ENCODE assay signal across 27 cellular contexts in the genomic region with DNA sequence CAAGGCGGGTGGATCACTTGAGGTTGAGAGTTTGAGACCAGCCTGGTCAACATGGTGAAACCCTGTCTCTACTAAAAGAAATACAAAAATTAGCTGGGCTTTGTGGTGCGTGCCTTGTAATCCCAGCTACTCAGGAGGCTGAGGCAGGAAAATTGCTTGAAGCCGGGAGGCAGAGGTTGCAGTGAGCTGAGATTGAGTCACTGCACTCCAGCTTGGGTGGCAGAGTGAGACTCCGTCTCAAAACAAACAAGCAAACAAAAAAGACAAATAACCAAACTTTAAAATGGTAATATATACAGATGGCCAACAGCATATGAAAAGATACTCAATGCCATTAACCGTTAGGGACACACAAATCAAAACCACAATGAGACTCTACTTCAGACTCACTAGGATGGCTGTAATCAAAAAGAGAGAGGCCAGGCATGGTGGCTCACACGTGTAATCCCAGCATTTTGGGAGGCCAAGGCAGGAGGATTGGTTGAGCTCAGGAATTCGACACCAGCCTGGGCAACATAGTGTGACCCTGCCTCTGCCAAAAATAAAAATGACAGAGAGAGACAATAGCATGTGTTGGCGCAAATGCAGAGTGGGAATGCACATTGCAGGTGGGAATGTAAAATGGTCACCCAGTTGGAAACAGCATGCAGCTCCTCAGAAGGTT. TPM values are rescaled to one million over a fixed set of nuclear protein-coding genes. Genes with fewer than 3 reads are reported as not detected.
A peak's percentile ranks its signal among the peaks of the same experiment; 100 is the strongest.
DNase-seq lines count a peak whose midpoint lies in the region; ATAC-seq, FAIRE-seq and TF ChIP-seq lines count a peak whose summit lies in the region.
"Had no signal": no experiment of that assay in that cellular context is flagged by ENCODE, and none has a peak within 500 bp of the region (broad histone marks: within the 10 kb centered on the region; RNA-seq: fewer than 3 reads in every experiment).

No MANE protein-coding gene starts in this region.

- POLR2A ChIA-PET in activated CD8-positive, alpha-beta T cell treated with anti-CD3 and anti-CD28 coated beads, Interleukin-2, amount 10 ng/mL, durations not matched to agents 7 days and 5 days (lab: Charles Lee): no interaction called here

- H3K27ac Mint-ChIP-seq in astrocyte (ENCODE audit: unreplicated experiment): no peak overlapping the region
- peak overlapping the region; percentile 37 for H3K27ac Mint-ChIP-seq in neural progenitor cell
- peak overlapping the region; percentile 28 for H3K27ac Mint-ChIP-seq in stimulated activated naive B cell treated with anti-CD40 and anti-IgM and Interleukin-4, amounts not matched to agents 10 μg/mL and 1 μg/mL and 100 μg/mL, for 72 hours
- H3K27ac Mint-ChIP-seq in activated CD8-positive, alpha-beta T cell treated with anti-CD3 and anti-CD28 coated beads, Interleukin-2, amount 10 ng/mL, durations not matched to agents 7 days and 5 days: no peak overlapping the region
- H3K27ac Mint-ChIP-seq: H9, HFFc6 had no signal

- H3K36me3 Mint-ChIP-seq in astrocyte (ENCODE audit: low read depth, unreplicated experiment) (peaks cover 3% of the 10 kb centered on the region), neural progenitor cell (peaks cover 8% of the 10 kb centered on the region)
- H3K36me3 Mint-ChIP-seq in stimulated activated naive B cell treated with anti-CD40 and anti-IgM and Interleukin-4, amounts not matched to agents 10 μg/mL and 1 μg/mL and 100 μg/mL, for 72 hours: peaks cover 13 to 25% of the 10 kb centered on the region in 2 donors
- no peaks in the 10 kb centered on the region for H3K36me3 Mint-ChIP-seq in activated CD8-positive, alpha-beta T cell treated with anti-CD3 and anti-CD28 coated beads, Interleukin-2, amount 10 ng/mL, durations not matched to agents 7 days and 5 days (ENCODE audit: low read depth)

- ATAC-seq in stimulated activated naive B cell treated with anti-CD40 and anti-IgM and Interleukin-4, amounts not matched to agents 10 μg/mL and 1 μg/mL and 100 μg/mL, for 72 hours (replicated peaks): no peak
- ATAC-seq in gastroesophageal sphincter: no peak
- no peak for ATAC-seq in activated CD8-positive, alpha-beta T cell treated with anti-CD3 and anti-CD28 coated beads, Interleukin-2, amount 10 ng/mL, durations not matched to agents 7 days and 5 days
- ATAC-seq: A549, GM12878, GM23338, HCT116 had no signal

- no peak for TF ChIP-seq EP300 in gastroesophageal sphincter (IDR thresholded peaks at IDR 0.05)

- H3K4me3 ChIP-seq in SJSA1: no peak overlapping the region
- no peak overlapping the region for H3K4me3 ChIP-seq in astrocyte (ENCODE audit: insufficient read depth, low read depth, low read length)
- no peak overlapping the region for H3K4me3 ChIP-seq in neural progenitor cell
- H3K4me3 ChIP-seq in gastroesophageal sphincter: no peak overlapping the region
- H3K4me3 ChIP-seq: A549; BLaER1 treated with 17β-estradiol and CSF1 and Interleukin-3, amounts not matched to agents 10 nM and 100 nM; GM12878; GM23338 had no signal

- H4K20me1 ChIP-seq in astrocyte (ENCODE audit: insufficient read depth, low read length) (peaks cover 31% of the 10 kb centered on the region), neural progenitor cell (ENCODE audit: low read depth) (peaks cover 15% of the 10 kb centered on the region)

- CTCF ChIA-PET in activated CD8-positive, alpha-beta T cell treated with anti-CD3 and anti-CD28 coated beads, Interleukin-2, amount 10 ng/mL, durations not matched to agents 7 days and 5 days (lab: Charles Lee): interaction anchor here (0.6 to 0.7 kb wide), 2 partner anchors 9 to 21 kb away, joined by 3 read pairs; no protein-coding TSS in a partner anchor

- DNase-seq in SJSA1 (ENCODE audit: low read depth in 1 of 2, low spot score in 2 of 2) (peak; percentile 82 to 84), astrocyte (ENCODE audit: low read depth) (no peak), neural progenitor cell (ENCODE audit: low spot score) (no peak), SIG-M5 treated with dmso at 0.1 percent for 504 hours (lab: John Stamatoyannopoulos, UW; ENCODE audit: unreplicated experiment) (no peak)
- no peak for DNase-seq in stimulated activated naive B cell treated with anti-CD40 and anti-IgM and Interleukin-4, amounts not matched to agents 10 μg/mL and 1 μg/mL and 100 μg/mL, for 72 hours
- DNase-seq in activated CD8-positive, alpha-beta T cell treated with anti-CD3 and anti-CD28 coated beads, Interleukin-2, amount 10 ng/mL, durations not matched to agents 7 days and 5 days: no peak
- DNase-seq: 8988T; ACHN; AML-193; BE2C; CD4-positive, alpha-beta T cell; CD8-positive, alpha-beta memory T cell; DMS 273 treated with DMSO at 0.1 percent for 48 hours; DMS79; EL; GDM1; H9; HFFc6 had no signal

- TF ChIP-seq CTCF in astrocyte (IDR thresholded peaks at IDR 0.05; ENCODE audit: insufficient read depth, low read depth, low read length): no peak
- TF ChIP-seq CTCF in neural progenitor cell (IDR thresholded peaks at IDR 0.05): no peak
- no peak for TF ChIP-seq CTCF in gastroesophageal sphincter (IDR thresholded peaks at IDR 0.05)

- no peak overlapping the region for H2AFZ ChIP-seq in astrocyte (ENCODE audit: low read depth, low read length)
- no peak overlapping the region for H2AFZ ChIP-seq in neural progenitor cell (replicated peaks)
- H2AFZ ChIP-seq: GM23338 had no signal

- H3K9ac ChIP-seq in astrocyte (ENCODE audit: low read length): no peak overlapping the region
- H3K9ac ChIP-seq in neural progenitor cell: no peak overlapping the region
- H3K9ac ChIP-seq: BLaER1 treated with 17β-estradiol and CSF1 and Interleukin-3, amounts not matched to agents 10 nM and 100 nM had no signal

- H3K36me3 ChIP-seq in SJSA1 (no peaks in the 10 kb centered on the region), astrocyte (ENCODE audit: insufficient read depth, low read length) (no peaks in the 10 kb centered on the region), neural progenitor cell (no peaks in the 10 kb centered on the region), gastroesophageal sphincter (peaks cover 0 to 19% of the 10 kb centered on the region in 2 donors)

- H3K9me3 ChIP-seq in SJSA1 (replicated peaks) (no peaks in the 10 kb centered on the region), astrocyte (ENCODE audit: insufficient read depth, low read depth, low read length) (no peaks in the 10 kb centered on the region), neural progenitor cell (ENCODE audit: low read depth) (no peaks in the 10 kb centered on the region), gastroesophageal sphincter (no peaks in the 10 kb centered on the region)
- H3K9me3 ChIP-seq: A549; BE2C; BLaER1 treated with 17β-estradiol and CSF1 and Interleukin-3, amounts not matched to agents 10 nM and 100 nM had no signal

- no peaks in the 10 kb centered on the region for H3K27me3 Mint-ChIP-seq in astrocyte (ENCODE audit: low read depth, unreplicated experiment)
- H3K27me3 Mint-ChIP-seq in neural progenitor cell (ENCODE audit: insufficient read depth, low read depth): peaks cover 7% of the 10 kb centered on the region
- H3K27me3 Mint-ChIP-seq in stimulated activated naive B cell treated with anti-CD40 and anti-IgM and Interleukin-4, amounts not matched to agents 10 μg/mL and 1 μg/mL and 100 μg/mL, for 72 hours: no peaks in the 10 kb centered on the region
- H3K27me3 Mint-ChIP-seq in activated CD8-positive, alpha-beta T cell treated with anti-CD3 and anti-CD28 coated beads, Interleukin-2, amount 10 ng/mL, durations not matched to agents 7 days and 5 days (ENCODE audit: low read depth): no peaks in the 10 kb centered on the region
- H3K27me3 Mint-ChIP-seq: CD4-positive, alpha-beta T cell; CD8-positive, alpha-beta memory T cell had no signal

- H3F3A ChIP-seq in neural progenitor cell (ENCODE audit: low read depth): no peaks in the 10 kb centered on the region

- H3K9me3 Mint-ChIP-seq in astrocyte (ENCODE audit: unreplicated experiment) (no peaks in the 10 kb centered on the region), neural progenitor cell (no peaks in the 10 kb centered on the region)
- H3K9me3 Mint-ChIP-seq in stimulated activated naive B cell treated with anti-CD40 and anti-IgM and Interleukin-4, amounts not matched to agents 10 μg/mL and 1 μg/mL and 100 μg/mL, for 72 hours: no peaks in the 10 kb centered on the region
- no peaks in the 10 kb centered on the region for H3K9me3 Mint-ChIP-seq in activated CD8-positive, alpha-beta T cell treated with anti-CD3 and anti-CD28 coated beads, Interleukin-2, amount 10 ng/mL, durations not matched to agents 7 days and 5 days (ENCODE audit: insufficient read depth)
- H3K9me3 Mint-ChIP-seq: CD14-positive monocyte; CD4-positive, alpha-beta T cell; CD8-positive, alpha-beta memory T cell; GM23338; H9; HFFc6 had no signal

- H3K4me2 ChIP-seq in astrocyte (ENCODE audit: low read length) (no peak overlapping the region), neural progenitor cell (no peak overlapping the region)
- H3K4me2 ChIP-seq: A549; BLaER1 treated with 17β-estradiol and CSF1 and Interleukin-3, amounts not matched to agents 10 nM and 100 nM; GM23338 had no signal

- TF ChIP-seq POLR2A in gastroesophageal sphincter (IDR thresholded peaks at IDR 0.05): no peak

- peaks cover 40% of the 10 kb centered on the region for H3K4me1 ChIP-seq in SJSA1 (replicated peaks)
- H3K4me1 ChIP-seq in astrocyte (ENCODE audit: insufficient read depth, low read length): no peaks in the 10 kb centered on the region
- H3K4me1 ChIP-seq in neural progenitor cell: peaks cover 22% of the 10 kb centered on the region
- peaks cover 0 to 27% (median 16%) of the 10 kb centered on the region in 3 donors for H3K4me1 ChIP-seq in gastroesophageal sphincter
- H3K4me1 ChIP-seq: A549, BE2C had no signal

- H3K79me2 ChIP-seq in astrocyte (ENCODE audit: insufficient read depth, low read length) (peaks cover 2% of the 10 kb centered on the region), neural progenitor cell (ENCODE audit: low read depth) (no peaks in the 10 kb centered on the region)

- no peak for FAIRE-seq in astrocyte (lab: Jason Lieb, UNC)
- FAIRE-seq: A549, D721Med, GM12878, GM19239 had no signal

- H3K27me3 ChIP-seq in SJSA1 (replicated peaks) (no peaks in the 10 kb centered on the region), astrocyte (ENCODE audit: insufficient read depth, low read length) (no peaks in the 10 kb centered on the region), neural progenitor cell (no peaks in the 10 kb centered on the region), gastroesophageal sphincter (no peaks in the 10 kb centered on the region)
- H3K27me3 ChIP-seq: BE2C; BLaER1 treated with 17β-estradiol and CSF1 and Interleukin-3, amounts not matched to agents 10 nM and 100 nM had no signal

- H3K4me1 Mint-ChIP-seq in astrocyte (ENCODE audit: low read depth, unreplicated experiment): peaks cover 12% of the 10 kb centered on the region
- H3K4me1 Mint-ChIP-seq in neural progenitor cell: peaks cover 31% of the 10 kb centered on the region
- peaks cover 14 to 18% of the 10 kb centered on the region in 2 donors for H3K4me1 Mint-ChIP-seq in stimulated activated naive B cell treated with anti-CD40 and anti-IgM and Interleukin-4, amounts not matched to agents 10 μg/mL and 1 μg/mL and 100 μg/mL, for 72 hours
- H3K4me1 Mint-ChIP-seq in activated CD8-positive, alpha-beta T cell treated with anti-CD3 and anti-CD28 coated beads, Interleukin-2, amount 10 ng/mL, durations not matched to agents 7 days and 5 days (ENCODE audit: low read depth): no peaks in the 10 kb centered on the region

- H3K4me3 Mint-ChIP-seq in astrocyte (ENCODE audit: unreplicated experiment): peak overlapping the region; percentile 6
- no peak overlapping the region for H3K4me3 Mint-ChIP-seq in neural progenitor cell
- no peak overlapping the region for H3K4me3 Mint-ChIP-seq in stimulated activated naive B cell treated with anti-CD40 and anti-IgM and Interleukin-4, amounts not matched to agents 10 μg/mL and 1 μg/mL and 100 μg/mL, for 72 hours
- no peak overlapping the region for H3K4me3 Mint-ChIP-seq in activated CD8-positive, alpha-beta T cell treated with anti-CD3 and anti-CD28 coated beads, Interleukin-2, amount 10 ng/mL, durations not matched to agents 7 days and 5 days
- H3K4me3 Mint-ChIP-seq: CD14-positive monocyte; CD4-positive, alpha-beta T cell; CD8-positive, alpha-beta memory T cell; GM23338; H9; HFFc6 had no signal

- 87 to 93% methylated on average over 4 to 7 of the region's 8 CpGs for WGBS in gastroesophageal sphincter (ENCODE audit: low coverage in 1 of 2), 2 donors

- H3K27ac ChIP-seq in SJSA1 (peak overlapping the region; percentile 56), astrocyte (ENCODE audit: low read depth, low read length) (no peak overlapping the region), neural progenitor cell (no peak overlapping the region), gastroesophageal sphincter (no peak overlapping the region)
- H3K27ac ChIP-seq: A549; BLaER1 treated with 17β-estradiol and CSF1 and Interleukin-3, amounts not matched to agents 10 nM and 100 nM had no signal

RNA-seq across cellular contexts. Expression of a gene that starts 21.3 kb away (rescaled TPM):
- total RNA-seq in SJSA1 (2014; rRNA removed; shearing (Covaris generic)): not detected in 2 replicates
- not detected in 2 replicates for total RNA-seq in astrocyte
- total RNA-seq in neural progenitor cell (ENCODE audit: low replicate concordance): 0.12 TPM in 1 of 2 replicates, not detected in the other
- total RNA-seq in gastroesophageal sphincter: 1 to 10 TPM in 1 of 4 donors, under 1 TPM in 1, not detected in 2; 0.27 to 1.2 TPM
- under 1 TPM; 0.42 to 0.57 TPM for total RNA-seq in activated CD8-positive, alpha-beta T cell treated with anti-CD3 and anti-CD28 coated beads, Interleukin-2, amount 10 ng/mL, durations not matched to agents 7 days and 5 days
- total RNA-seq: HFFc6 had no signal

RNA-seq across cellular contexts. Expression of a gene that starts 21.9 kb away (rescaled TPM):
- total RNA-seq in SJSA1 (2014; rRNA removed; shearing (Covaris generic)): 20.2 and 20.6 TPM in 2 replicates
- total RNA-seq in astrocyte (10.6 and 12.1 TPM in 2 replicates), neural progenitor cell (ENCODE audit: low replicate concordance) (5.3 and 16.4 TPM in 2 replicates), gastroesophageal sphincter (10 to 100 TPM; 20.3 to 45.1 (median 35.3) TPM)
- total RNA-seq in activated CD8-positive, alpha-beta T cell treated with anti-CD3 and anti-CD28 coated beads, Interleukin-2, amount 10 ng/mL, durations not matched to agents 7 days and 5 days: 10 to 100 TPM; 42.2 to 49.1 TPM

RNA-seq across cellular contexts. Expression of a gene that starts 34.3 kb away (rescaled TPM):
- total RNA-seq in SJSA1 (2014; rRNA removed; shearing (Covaris generic)): 0.79 TPM in 1 of 2 replicates, not detected in the other
- total RNA-seq in astrocyte (0.41 and 0.53 TPM in 2 replicates), neural progenitor cell (ENCODE audit: low replicate concordance) (2.3 and 4.2 TPM in 2 replicates), gastroesophageal sphincter (10 to 100 TPM in 2 of 4 donors, 1 to 10 TPM in 2; 3.3 to 21.1 (median 9.4) TPM)
- total RNA-seq in activated CD8-positive, alpha-beta T cell treated with anti-CD3 and anti-CD28 coated beads, Interleukin-2, amount 10 ng/mL, durations not matched to agents 7 days and 5 days: 10 to 100 TPM; 11.8 to 13.0 TPM

RNA-seq across cellular contexts. Expression of a gene that starts 36.8 kb away (rescaled TPM):
- total RNA-seq in SJSA1 (2014; rRNA removed; shearing (Covaris generic)): 0.16 and 0.92 TPM in 2 replicates
- 3.8 and 9.5 TPM in 2 replicates for total RNA-seq in astrocyte
- total RNA-seq in neural progenitor cell (ENCODE audit: low replicate concordance): 0.03 TPM in 1 of 2 replicates, not detected in the other
- total RNA-seq in gastroesophageal sphincter: 10 to 100 TPM; 32.8 to 52.8 (median 41.1) TPM
- total RNA-seq in activated CD8-positive, alpha-beta T cell treated with anti-CD3 and anti-CD28 coated beads, Interleukin-2, amount 10 ng/mL, durations not matched to agents 7 days and 5 days: not detected
- total RNA-seq: CD4-positive, alpha-beta T cell; CD8-positive, alpha-beta memory T cell had no signal

Comparison
In these comparisons a context has a peak if more than half of its experiments do, and no peak if none do; other contexts are left out.
1. DNase-seq: peak in SJSA1 (2 of 2); none in astrocyte (single experiment), neural progenitor cell (single experiment), stimulated activated naive B cell treated with anti-CD40 and anti-IgM and Interleukin-4, amounts not matched to agents 10 μg/mL and 1 μg/mL and 100 μg/mL, for 72 hours (single experiment), activated CD8-positive, alpha-beta T cell treated with anti-CD3 and anti-CD28 coated beads, Interleukin-2, amount 10 ng/mL, durations not matched to agents 7 days and 5 days (single experiment) and SIG-M5 treated with dmso at 0.1 percent for 504 hours (single experiment).
2. H3K27ac Mint-ChIP-seq: peak in neural progenitor cell (single experiment) and stimulated activated naive B cell treated with anti-CD40 and anti-IgM and Interleukin-4, amounts not matched to agents 10 μg/mL and 1 μg/mL and 100 μg/mL, for 72 hours (single experiment); none in astrocyte (single experiment) and activated CD8-positive, alpha-beta T cell treated with anti-CD3 and anti-CD28 coated beads, Interleukin-2, amount 10 ng/mL, durations not matched to agents 7 days and 5 days (single experiment).